8 cellular contexts compared by ENCODE assay signal in genomic region chr2:85707304-85707703, GRCh38. TPM values are rescaled to one million over a fixed set of nuclear protein-coding genes. Genes with fewer than 3 reads are reported as not detected.
DNase-seq lines count a peak whose midpoint lies in the region; ATAC-seq and TF ChIP-seq lines count a peak whose summit lies in the region.

No MANE protein-coding gene starts in this region.

- no peak overlapping the region for H3K9ac ChIP-seq in MM.1S (ENCODE audit: low read length)
- H3K9ac ChIP-seq in adipocyte (ENCODE audit: low read length), result no peak overlapping the region

- no peaks in the 10 kb centered on the region for H4K20me1 ChIP-seq in MM.1S (ENCODE audit: insufficient read depth, low read length)

- peaks cover 11% of the 10 kb centered on the region for H3F3A ChIP-seq in MM.1S (ENCODE audit: insufficient read depth, low read length)

- TF ChIP-seq CTCF in GM20000 (IDR thresholded peaks at IDR 0.05; ENCODE audit: extremely low read depth, missing control alignments) (peak; percentile 66), MM.1S (IDR thresholded peaks at IDR 0.05; ENCODE audit: low read length) (peak; percentile 89)

- H3K4me1 ChIP-seq in MM.1S (ENCODE audit: low read length) (peaks cover 63% of the 10 kb centered on the region), adipocyte (ENCODE audit: control insufficient read depth, insufficient read depth, low read length) (peaks cover 52% of the 10 kb centered on the region)

- H3K27ac ChIP-seq in MM.1S (ENCODE audit: low read length), result no peak overlapping the region

- ATAC-seq in left ventricle myocardium superior, result peak; percentile 31

- H3K79me2 ChIP-seq in MM.1S (ENCODE audit: low read length), result no peaks in the 10 kb centered on the region

- H3K4me2 ChIP-seq in MM.1S (ENCODE audit: low read depth, low read length), result peak overlapping the region; percentile 20; the same call in 1 of the 2 replicates

- peak overlapping the region; percentile 29 for H2AFZ ChIP-seq in MM.1S (ENCODE audit: low read length)

- intact Hi-C loops in left ventricle myocardium superior (cut with micrococcal nuclease) (no loop called here), posterior vena cava (cut with DNase I) (loop anchor here (5.0 kb wide), 1 partner anchor 70 kb away; no protein-coding TSS in a partner anchor)

- H3K4me3 ChIP-seq in MM.1S (ENCODE audit: low read length) (no peak overlapping the region), adipocyte (ENCODE audit: low read length) (no peak overlapping the region), skeletal muscle cell (ENCODE audit: low read depth, low read length) (no peak overlapping the region)

- H3K36me3 ChIP-seq in MM.1S (replicated peaks; ENCODE audit: insufficient read depth, low read length) (no peaks in the 10 kb centered on the region), adipocyte (ENCODE audit: control insufficient read depth, insufficient read depth, low read length, severe bottlenecking) (no peaks in the 10 kb centered on the region)

- no peaks in the 10 kb centered on the region for H3K9me3 ChIP-seq in MM.1S (replicated peaks; ENCODE audit: insufficient read depth, low read length)
- no peaks in the 10 kb centered on the region for H3K9me3 ChIP-seq in adipocyte (ENCODE audit: control insufficient read depth, low read length)

- H3K9me2 ChIP-seq in MM.1S (replicated peaks; ENCODE audit: insufficient read depth, low read length), result no peaks in the 10 kb centered on the region

- DNase-seq in COR-L47 (lab: John Stamatoyannopoulos, UW) (peak; percentile 81), GM20000 (ENCODE audit: low spot score) (peak; percentile 76), MM.1S (peak; percentile 89), SIG-M5 (lab: John Stamatoyannopoulos, UW) (peak; percentile 57), adipocyte (ENCODE audit: low read depth) (peak; percentile 96), left ventricle myocardium superior (no peak), skeletal muscle cell (ENCODE audit: low read depth) (peak; percentile 62), posterior vena cava (ENCODE audit: low spot score) (no peak)

- H3K27me3 ChIP-seq in MM.1S (replicated peaks; ENCODE audit: insufficient read depth, low read length) (no peaks in the 10 kb centered on the region), adipocyte (replicated peaks; ENCODE audit: control insufficient read depth, insufficient read depth, low read length) (no peaks in the 10 kb centered on the region)

RNA-seq across cellular contexts. Expression of gene GNLY, which starts 13.1 kb away (rescaled TPM):
- total RNA-seq in left ventricle myocardium superior (2.3 TPM), posterior vena cava (1 to 10 TPM; 2.4 to 5.3 TPM)

RNA-seq across cellular contexts. Expression of gene SFTPB, which starts 39.3 kb away (rescaled TPM):
- total RNA-seq in left ventricle myocardium superior, result 0.50 TPM
- 1 to 10 TPM in 1 of 2 donors, not detected in 1; 1.7 TPM for total RNA-seq in posterior vena cava

RNA-seq across cellular contexts. Expression of gene ATOH8, which starts 46.5 kb away (rescaled TPM):
- 29.6 TPM for total RNA-seq in left ventricle myocardium superior
- total RNA-seq in posterior vena cava, result 10 to 100 TPM; 16.6 to 17.5 TPM

Comparison
In these comparisons a context has a peak if more than half of its experiments do, and no peak if none do; other contexts are left out.
1. DNase-seq: peak in COR-L47 (single experiment), GM20000 (single experiment), MM.1S (single experiment), SIG-M5 (single experiment), adipocyte (single experiment) and skeletal muscle cell (single experiment); none in left ventricle myocardium superior (single experiment) and posterior vena cava (single experiment).